Comparison of ENCODE assay signal across 10 cellular contexts in genomic region chr17:45016823-45017222, GRCh38.
DNase-seq lines count a peak whose midpoint lies in the region; ATAC-seq and TF ChIP-seq lines count a peak whose summit lies in the region.
"Had no signal": no experiment of that assay in that cellular context is flagged by ENCODE, and none has a peak within 500 bp of the region (broad histone marks: within the 10 kb centered on the region; RNA-seq: fewer than 3 reads in every experiment).

No MANE protein-coding gene starts in this region.

- in situ Hi-C loops in ACHN (cut with HindIII; ENCODE audit: low pct_ligation_motif_present, low pct_unique_long_range_greater_than_20kb, low sequenced_read_pairs) = no loop called here

- POLR2A ChIA-PET in HEK293T (lab: Yijun Ruan, JAX) = no interaction called here

- CTCF ChIA-PET in HEK293T (lab: Yijun Ruan, JAX) = interaction anchor here (0.6 kb wide), 2 partner anchors 21 to 444 kb away, joined by 3 to 4 read pairs; no protein-coding TSS in a partner anchor

- peak; percentile 32 for DNase-seq in ACHN
- DNase-seq in GM12865 (ENCODE audit: low read depth) = no peak
- peak; percentile 91 for DNase-seq in NCI-H82 treated with DMSO at 0.1 percent for 48 hours (lab: John Stamatoyannopoulos, UW; ENCODE audit: unreplicated experiment)
- DNase-seq in fibroblast of mammary gland (ENCODE audit: low read depth) = peak; percentile 37
- DNase-seq in activated gamma-delta T cell treated with Interleukin-2 at 50 U/mL for 16 hours = no peak
- DNase-seq in HEK293T (ENCODE audit: extremely low spot score) = no peak
- DNase-seq: activated CD8-positive, alpha-beta memory T cell treated with anti-CD3 and anti-CD28 coated beads, Interleukin-2, amount 50 U/mL, for 48 hours; NCI-H1694 had no signal

- ATAC-seq in GM19463 (IDR thresholded peaks at IDR 0.05; ENCODE audit: unreplicated experiment) (no peak), HG02763 (IDR thresholded peaks at IDR 0.05; ENCODE audit: unreplicated experiment) (no peak)

- TF ChIP-seq CTCF in GM12865 (IDR thresholded peaks at IDR 0.05; ENCODE audit: insufficient read depth, low read depth, low read length, missing control alignments) (peak; percentile 39), fibroblast of mammary gland (conservative IDR thresholded peaks at IDR 0.05; ENCODE audit: control insufficient read depth, insufficient read depth, low read depth, low read length) (peak; percentile 27)

- H3K4me3 ChIP-seq in GM12865 (ENCODE audit: low read depth, low read length) = no peak overlapping the region
- no peak overlapping the region for H3K4me3 ChIP-seq in fibroblast of mammary gland (ENCODE audit: control insufficient read depth, low read depth, low read length)

TF ChIP-seq in HEK293T, 16 proteins besides CTCF, POLR2A, EP300 and RAD21:
- no peak for TF ChIP-seq CTBP1 (IDR thresholded peaks at IDR 0.05; ENCODE audit: borderline replicate concordance)
- no peak for TF ChIP-seq PKNOX1 (IDR thresholded peaks at IDR 0.05)
- TF ChIP-seq NFRKB (IDR thresholded peaks at IDR 0.05) = no peak

Comparison
In these comparisons a context has a peak if more than half of its experiments do, and no peak if none do; other contexts are left out.
1. DNase-seq: peak in ACHN (single experiment), NCI-H82 treated with DMSO at 0.1 percent for 48 hours (single experiment) and fibroblast of mammary gland (single experiment); none in GM12865 (single experiment), activated gamma-delta T cell treated with Interleukin-2 at 50 U/mL for 16 hours (single experiment) and HEK293T (single experiment).